Comparison of ENCODE assay signal across 9 cellular contexts in genomic region chr19:1361601-1362384, GRCh38. TPM values are rescaled to one million over a fixed set of nuclear protein-coding genes. Genes with fewer than 3 reads are reported as not detected.
DNase-seq lines count a peak whose midpoint lies in the region; ATAC-seq and TF ChIP-seq lines count a peak whose summit lies in the region.
"Had no signal": no experiment of that assay in that cellular context is flagged by ENCODE, and none has a peak within 500 bp of the region (broad histone marks: within the 10 kb centered on the region; RNA-seq: fewer than 3 reads in every experiment).

No MANE protein-coding gene starts in this region.

- H3K4me3 ChIP-seq in astrocyte of the spinal cord (ENCODE audit: low read depth, low read length) (peak overlapping the region; percentile 27), tibial nerve (peak overlapping the region in 1 of 4 donors; percentile 37)

- in situ Hi-C loops in astrocyte of the spinal cord (cut with HindIII; ENCODE audit: low sequenced_read_pairs) = no loop called here

- H3K27ac ChIP-seq in tibial nerve = peak overlapping the region; percentile 35 to 86 (median 65)

- H3K36me3 ChIP-seq in tibial nerve = peaks cover 4 to 86% (median 5%) of the 10 kb centered on the region in 3 donors

- no peaks in the 10 kb centered on the region for H3K27me3 ChIP-seq in tibial nerve

- 42 to 47% methylated on average over 30 of the region's 30 CpGs for WGBS in tibial nerve, 2 donors

- TF ChIP-seq POLR2A in tibial nerve (IDR thresholded peaks at IDR 0.05) = no peak

- ATAC-seq in HG03097 (IDR thresholded peaks at IDR 0.05; ENCODE audit: low FRiP score, unreplicated experiment) (no peak), HG03439 (IDR thresholded peaks at IDR 0.05; ENCODE audit: unreplicated experiment) (no peak)

- DNase-seq in DMS53 (lab: John Stamatoyannopoulos, UW) (peak; percentile 43), DMS53 treated with DMSO at 0.1 percent for 48 hours (lab: John Stamatoyannopoulos, UW; ENCODE audit: unreplicated experiment) (no peak), astrocyte of the spinal cord (ENCODE audit: low read depth, low spot score) (peak; percentile 84), hepatic stellate cell (ENCODE audit: low spot score) (peak; percentile 73), tibial nerve (ENCODE audit: low spot score in 2 of 2) (no peak)
- DNase-seq in stimulated activated CD8-positive, alpha-beta memory T cell treated with anti-CD3 and anti-CD28 coated beads, Interleukin-4, amount 100 ng/mL, for 48 hours = no peak
- DNase-seq: 8988T had no signal

- no peaks in the 10 kb centered on the region for H3K9me3 ChIP-seq in tibial nerve

- TF ChIP-seq CTCF in astrocyte of the spinal cord (IDR thresholded peaks at IDR 0.05; ENCODE audit: low read depth, low read length) (no peak), tibial nerve (IDR thresholded peaks at IDR 0.05) (no peak)

- TF ChIP-seq EP300 in tibial nerve (IDR thresholded peaks at IDR 0.05) = no peak

- H3K4me1 ChIP-seq in tibial nerve = peaks cover 0 to 37% (median 23%) of the 10 kb centered on the region in 4 donors

RNA-seq across cellular contexts. Expression of gene NDUFS7, which starts 21.9 kb away (rescaled TPM):
- 100 to 1,000 TPM; 146 to 162 (median 151) TPM for total RNA-seq in tibial nerve

RNA-seq across cellular contexts. Expression of gene GAMT, which starts 39.5 kb away (rescaled TPM):
- 100 to 1,000 TPM in 2 of 4 donors, 10 to 100 TPM in 2; 43.8 to 120 (median 94.4) TPM for total RNA-seq in tibial nerve

RNA-seq across cellular contexts. Expression of gene DAZAP1, which starts 45.6 kb away (rescaled TPM):
- 10 to 100 TPM; 34.3 to 68.4 (median 61.0) TPM for total RNA-seq in tibial nerve

Comparison
In these comparisons a context has a peak if more than half of its experiments do, and no peak if none do; other contexts are left out.
1. DNase-seq: peak in DMS53 (single experiment), astrocyte of the spinal cord (single experiment) and hepatic stellate cell (single experiment); none in DMS53 treated with DMSO at 0.1 percent for 48 hours (single experiment), tibial nerve (0 of 2) and stimulated activated CD8-positive, alpha-beta memory T cell treated with anti-CD3 and anti-CD28 coated beads, Interleukin-4, amount 100 ng/mL, for 48 hours (single experiment).